10 cellular contexts compared by ENCODE assay signal in genomic region chr5:142925795-142926194, GRCh38.
DNase-seq lines count a peak whose midpoint lies in the region; ATAC-seq and TF ChIP-seq lines count a peak whose summit lies in the region.
"Had no signal": no experiment of that assay in that cellular context is flagged by ENCODE, and none has a peak within 500 bp of the region (broad histone marks: within the 10 kb centered on the region; RNA-seq: fewer than 3 reads in every experiment).

No MANE protein-coding gene starts in this region.

- in situ Hi-C loops in KBM-7 (cut with MboI; ENCODE audit: low pct_unique_long_range_greater_than_20kb, low sequenced_read_pairs) = no loop called here

- no peak for TF ChIP-seq CTCF in ascending aorta (IDR thresholded peaks at IDR 0.05)
- no peak for TF ChIP-seq CTCF in coronary artery (IDR thresholded peaks at IDR 0.05)

- no peaks in the 10 kb centered on the region for H3K4me1 ChIP-seq in ascending aorta
- peaks cover 17% of the 10 kb centered on the region for H3K4me1 ChIP-seq in skeletal muscle satellite cell (ENCODE audit: control insufficient read depth, insufficient read depth, low read length)

- no peaks in the 10 kb centered on the region for H3K27me3 ChIP-seq in ascending aorta
- H3K27me3 ChIP-seq in skeletal muscle satellite cell (ENCODE audit: control insufficient read depth, insufficient read depth, low read length) = no peaks in the 10 kb centered on the region

- H3K27ac ChIP-seq in ascending aorta (peak overlapping the region; percentile 15 to 37), coronary artery (peak overlapping the region in 1 of 2 donors; percentile 56)

- no peaks in the 10 kb centered on the region for H3K36me3 ChIP-seq in ascending aorta
- H3K36me3 ChIP-seq in skeletal muscle satellite cell (ENCODE audit: insufficient read depth, low read length) = no peaks in the 10 kb centered on the region

- intact Hi-C loops in ascending aorta (cut with DNase I) (loop anchor here (2.0 to 10.0 kb wide), 2 partner anchors 477 to 1259 kb away; partner anchors contain the start of gene NR3C1), left cardiac atrium (cut with DNase I) (loop anchor here in 1 of 2 donors (5.0 to 10.0 kb wide), 3 partner anchors 37 to 899 kb away; partner anchors contain the start of gene NR3C1)

- ATAC-seq in left cardiac atrium = peak in 1 of 2 donors; percentile 52

- DNase-seq in GM04503 (ENCODE audit: low read depth) (peak; percentile 49), ascending aorta (ENCODE audit: low spot score in 2 of 2) (no peak), left cardiac atrium (peak; percentile 31), KBM-7 (no peak), putamen (ENCODE audit: low spot score) (no peak), NCI-H187 treated with DMSO at 0.1 percent for 48 hours (lab: John Stamatoyannopoulos, UW) (no peak), coronary artery (ENCODE audit: low spot score) (no peak)
- DNase-seq: activated CD4-positive, alpha-beta T cell treated with anti-CD3 and anti-CD28 coated beads, Interleukin-2, amount 50 U/mL, for 48 hours; stimulated activated CD8-positive, alpha-beta memory T cell treated with anti-CD3 and anti-CD28 coated beads, Interleukin-4, amount 100 ng/mL, for 48 hours had no signal

- H3K9me3 ChIP-seq in ascending aorta (no peaks in the 10 kb centered on the region), skeletal muscle satellite cell (replicated peaks; ENCODE audit: low read length) (no peaks in the 10 kb centered on the region)

- H3K4me3 ChIP-seq in ascending aorta = no peak overlapping the region
- H3K4me3 ChIP-seq in skeletal muscle satellite cell (ENCODE audit: low read length) = peak overlapping the region; percentile 11
- no peak overlapping the region for H3K4me3 ChIP-seq in coronary artery

- H3K9ac ChIP-seq in skeletal muscle satellite cell (ENCODE audit: low read depth, low read length) = no peak overlapping the region

- H3K4me2 ChIP-seq in skeletal muscle satellite cell (ENCODE audit: low read length) = peak overlapping the region; percentile 43

Comparison
In these comparisons a context has a peak if more than half of its experiments do, and no peak if none do; other contexts are left out.
1. DNase-seq: peak in GM04503 (single experiment) and left cardiac atrium (single experiment); none in ascending aorta (0 of 2), KBM-7 (single experiment), putamen (single experiment), NCI-H187 treated with DMSO at 0.1 percent for 48 hours (single experiment) and coronary artery (single experiment).